8 cellular contexts compared by ENCODE assay signal in the genomic region with DNA sequence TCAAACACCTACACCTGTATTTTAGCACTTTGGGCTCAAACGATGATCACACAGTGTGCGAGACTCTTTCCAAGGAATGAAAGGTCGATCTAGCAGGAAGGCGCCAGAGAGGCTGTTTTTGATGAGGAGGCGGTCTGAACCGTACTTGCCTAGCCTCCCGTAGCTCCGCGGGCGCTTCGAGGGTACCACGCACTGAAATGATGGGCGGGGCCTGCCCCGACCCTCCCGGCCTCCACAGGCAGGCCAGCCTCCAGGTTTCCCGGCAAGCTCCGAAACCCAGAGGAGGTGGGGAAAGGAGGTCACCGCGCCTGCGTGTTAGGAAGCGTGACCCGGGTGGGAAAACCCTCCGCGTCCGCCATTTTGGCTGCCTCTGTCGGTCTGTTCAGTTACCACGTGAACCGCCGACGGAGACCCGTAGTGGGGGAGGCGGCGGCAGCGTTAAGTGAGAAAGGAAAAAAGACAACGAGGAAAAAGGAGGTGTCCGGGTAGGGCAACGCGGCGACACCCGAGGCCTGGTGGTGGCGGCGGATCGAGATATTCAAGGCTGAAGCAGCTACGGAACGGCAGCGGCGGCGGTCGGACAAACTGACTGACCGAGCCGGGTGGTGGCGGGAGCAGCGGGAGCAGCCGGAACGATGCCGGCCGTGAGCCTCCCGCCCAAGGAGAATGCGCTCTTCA. TPM values are rescaled to one million over a fixed set of nuclear protein-coding genes. Genes with fewer than 3 reads are reported as not detected.
DNase-seq lines count a peak whose midpoint lies in the region; ATAC-seq and TF ChIP-seq lines count a peak whose summit lies in the region.

A gene (plus strand): TSS at position 363 of the 678 bp plus-strand sequence. CDS start 273 bp downstream, at position 636.

- DNase-seq in DMS53 treated with DMSO at 0.1 percent for 48 hours (lab: John Stamatoyannopoulos, UW; ENCODE audit: unreplicated experiment) (peak; percentile 88), Peyer's patch (peak; percentile 94 to 99 (median 98))
- DNase-seq in activated T-cell treated with anti-CD3 and anti-CD28 coated beads, Interleukin-2, amount 50 U/mL, for 48 hours: peak; percentile 97 to 98
- DNase-seq in stimulated activated CD8-positive, alpha-beta memory T cell treated with anti-CD3 and anti-CD28 coated beads, Interleukin-7, amount 100 ng/mL, for 4 hours (ENCODE audit: low read depth in 2 of 2): peak; percentile 96 to 97

- TF ChIP-seq POLR2A in Peyer's patch (IDR thresholded peaks at IDR 0.05): peak; percentile 90 to 92

- H3K27me3 ChIP-seq in KMS-11 (ENCODE audit: insufficient read depth, low read depth) (no peaks in the 10 kb centered on the region), Peyer's patch (no peaks in the 10 kb centered on the region), muscle layer of duodenum (ENCODE audit: low read depth, low read length) (no peaks in the 10 kb centered on the region)

- peak within 1 kb of the TSS; percentile 53 for H2AFZ ChIP-seq in KMS-11 (ENCODE audit: low read depth)

- H3K9me3 ChIP-seq in Peyer's patch (no peaks in the 10 kb centered on the region), muscle layer of duodenum (ENCODE audit: control insufficient read depth in 1 of 2, low read length in 2 of 2) (no peaks in the 10 kb centered on the region)

- H3K36me3 ChIP-seq in KMS-11 (ENCODE audit: insufficient read depth): peaks cover 9% of the 10 kb centered on the region; the same call in 1 of the 2 replicates
- H3K36me3 ChIP-seq in Peyer's patch: peaks cover 0 to 9% (median 0%) of the 10 kb centered on the region in 3 donors
- H3K36me3 ChIP-seq in muscle layer of duodenum (ENCODE audit: control insufficient read depth in 1 of 2, insufficient read depth in 2 of 2, low read length in 2 of 2): peaks cover 0 to 4% of the 10 kb centered on the region in 2 donors

- H3K4me1 ChIP-seq in KMS-11 (ENCODE audit: low read depth, poor library complexity, severe bottlenecking) (peaks cover 62% of the 10 kb centered on the region), Peyer's patch (peaks cover 0 to 11% (median 0%) of the 10 kb centered on the region in 4 donors), muscle layer of duodenum (ENCODE audit: control insufficient read depth in 1 of 2, insufficient read depth in 2 of 2, low read length in 2 of 2) (peaks cover 3 to 29% of the 10 kb centered on the region in 2 donors)

- H3K4me3 ChIP-seq in KMS-11 (IDR thresholded peaks at IDR 0.05; ENCODE audit: insufficient read depth, low read depth, low read length) (peak within 1 kb of the TSS; percentile 53), Peyer's patch (peak within 1 kb of the TSS; percentile 82 to 99 (median 92)), muscle layer of duodenum (ENCODE audit: low read depth in 1 of 2, low read length in 2 of 2) (peak within 1 kb of the TSS; percentile 70 to 95)

- peak within 1 kb of the TSS; percentile 89 for H3K4me2 ChIP-seq in KMS-11

- H3K27ac ChIP-seq in KMS-11 (peak within 1 kb of the TSS; percentile 98), Peyer's patch (peak within 1 kb of the TSS; percentile 90 to 96 (median 93)), muscle layer of duodenum (ENCODE audit: low read length) (peak within 1 kb of the TSS; percentile 88)

- H3K9ac ChIP-seq in KMS-11: peak within 1 kb of the TSS; percentile 97

- ATAC-seq in GM21737 (IDR thresholded peaks at IDR 0.05; ENCODE audit: unreplicated experiment): peak; percentile 85
- ATAC-seq in esophagus mucosa: peak; percentile 96

- peaks cover 85% of the 10 kb centered on the region for H3K79me2 ChIP-seq in KMS-11 (ENCODE audit: insufficient read depth, low read depth)

- H4K20me1 ChIP-seq in KMS-11 (ENCODE audit: insufficient read depth): peaks cover 32% of the 10 kb centered on the region

- no peak for TF ChIP-seq CTCF in KMS-11 (conservative IDR thresholded peaks at IDR 0.05; ENCODE audit: low read depth, low read length)
- TF ChIP-seq CTCF in Peyer's patch (IDR thresholded peaks at IDR 0.05): peak in 1 of 6 experiments; percentile 8

RNA-seq across cellular contexts. Expression of the gene that starts here (rescaled TPM):
- total RNA-seq in Peyer's patch: 10 to 100 TPM; 16.6 to 77.6 (median 23.5) TPM
- total RNA-seq in esophagus mucosa: 35.5 TPM

Comparison
In these comparisons a context has a peak if more than half of its experiments do, and no peak if none do; other contexts are left out.
1. Peak in every context shown above with its lines: DNase-seq, ATAC-seq, H3K4me3 ChIP-seq and H3K27ac ChIP-seq.